In the genomic region with DNA sequence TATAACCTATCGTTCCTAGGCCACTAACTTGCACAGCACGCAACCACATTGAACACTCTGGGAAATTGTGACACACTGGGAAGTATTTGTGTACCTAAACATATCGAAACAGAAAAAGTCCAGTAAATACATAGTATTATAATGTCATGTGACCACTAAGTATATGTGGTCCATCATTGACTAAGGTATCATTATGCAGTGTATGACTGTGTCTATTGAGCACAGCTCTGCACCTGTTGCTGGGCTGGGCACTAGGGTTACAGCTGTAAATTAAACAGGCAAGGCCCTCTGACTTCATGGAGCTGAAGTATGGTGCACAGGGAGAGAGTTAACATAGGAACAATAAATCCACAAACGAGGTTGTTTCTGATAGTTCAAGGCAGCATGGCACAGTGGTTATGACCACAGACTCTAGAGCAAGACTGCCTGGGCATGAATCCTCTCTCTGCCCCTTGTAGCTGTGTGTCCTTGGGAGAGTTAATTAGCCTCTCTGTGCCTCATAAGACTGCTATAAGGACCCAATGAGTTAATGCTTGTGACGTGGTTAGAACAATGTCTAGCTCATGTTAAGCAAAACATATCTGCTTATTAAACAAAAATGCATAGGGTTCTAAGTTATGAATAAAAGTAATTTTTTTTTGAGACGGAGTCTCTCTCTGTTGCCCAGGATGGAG, we compare ENCODE assay signal across 19 cellular contexts. TPM values are rescaled to one million over a fixed set of nuclear protein-coding genes. Genes with fewer than 3 reads are reported as not detected.
A peak's percentile ranks its signal among the peaks of the same experiment; 100 is the strongest.
DNase-seq lines count a peak whose midpoint lies in the region; ATAC-seq, FAIRE-seq and TF ChIP-seq lines count a peak whose summit lies in the region.
"Had no signal": no experiment of that assay in that cellular context is flagged by ENCODE, and none has a peak within 500 bp of the region (broad histone marks: within the 10 kb centered on the region; RNA-seq: fewer than 3 reads in every experiment).

No MANE protein-coding gene starts in this region.

- intact Hi-C loops in left colon (cut with DNase I, micrococcal nuclease): loop anchor here in 1 of 2 donors (10.0 kb wide), 2 partner anchors 115 to 485 kb away; no protein-coding TSS in a partner anchor

- H3K27me3 Mint-ChIP-seq in CD4-positive, CD25-positive, alpha-beta regulatory T cell: no peaks in the 10 kb centered on the region

- no peak for ATAC-seq in CD4-positive, CD25-positive, alpha-beta regulatory T cell (ENCODE audit: low read depth in 2 of 2)
- peak; percentile 73 for ATAC-seq in left colon
- peak; percentile 27 for ATAC-seq in stimulated activated effector memory CD8-positive, alpha-beta T cell treated with anti-CD3 and anti-CD28 coated beads, Interleukin-12 subunit alpha, Interleukin-12 subunit beta, amount 100 ng/mL, for 72 hours
- no peak for ATAC-seq in GM21515 (IDR thresholded peaks at IDR 0.05; ENCODE audit: unreplicated experiment)
- ATAC-seq in omental fat pad (ENCODE audit: low FRiP score): no peak
- ATAC-seq: CD8-positive, alpha-beta T cell; GM23338; HCT116 had no signal

- H3K4me1 Mint-ChIP-seq in CD4-positive, CD25-positive, alpha-beta regulatory T cell: peaks cover 0 to 41% (median 18%) of the 10 kb centered on the region in 4 donors
- H3K4me1 Mint-ChIP-seq in stimulated activated effector memory CD8-positive, alpha-beta T cell treated with anti-CD3 and anti-CD28 coated beads, Interleukin-12 subunit alpha, Interleukin-12 subunit beta, amount 100 ng/mL, for 72 hours: peaks cover 26% of the 10 kb centered on the region

- no peak for DNase-seq in CD4-positive, CD25-positive, alpha-beta regulatory T cell
- no peak for DNase-seq in HTR-8/SVneo (ENCODE audit: insufficient read length, low spot score)
- DNase-seq in left colon: no peak
- DNase-seq in stimulated activated effector memory CD8-positive, alpha-beta T cell treated with anti-CD3 and anti-CD28 coated beads, Interleukin-12 subunit alpha, Interleukin-12 subunit beta, amount 100 ng/mL, for 72 hours (ENCODE audit: low spot score in 2 of 2): no peak
- no peak for DNase-seq in RCC 7860 (ENCODE audit: low spot score)
- no peak for DNase-seq in omental fat pad (ENCODE audit: low spot score)
- DNase-seq: 8988T; Calu3; CD8-positive, alpha-beta T cell; DMS79 treated with DMSO at 0.1 percent for 48 hours; GF-D8; H7 had no signal

- peak overlapping the region; percentile 28 for H3K4me3 ChIP-seq in CD4-positive, CD25-positive, alpha-beta regulatory T cell (ENCODE audit: low read depth, low read length)
- H3K4me3 ChIP-seq: BLaER1, GM23338 had no signal

- H3K9me3 ChIP-seq in CD4-positive, CD25-positive, alpha-beta regulatory T cell (ENCODE audit: control insufficient read depth in 2 of 2, low read length in 2 of 2): no peaks in the 10 kb centered on the region
- H3K9me3 ChIP-seq: BLaER1 had no signal

- H3K27ac ChIP-seq in CD4-positive, CD25-positive, alpha-beta regulatory T cell (ENCODE audit: insufficient read depth, low read length, poor library complexity, severe bottlenecking): no peak overlapping the region
- H3K27ac ChIP-seq: BLaER1 had no signal

- FAIRE-seq in HTR-8/SVneo (lab: Jason Lieb, UNC) (peak; percentile 63), RCC 7860 (lab: Jason Lieb, UNC) (no peak)
- FAIRE-seq: GM19239 had no signal

- peak overlapping the region in 3 of 4 donors; percentile 8 to 77 (median 66) for H3K4me3 Mint-ChIP-seq in CD4-positive, CD25-positive, alpha-beta regulatory T cell
- H3K4me3 Mint-ChIP-seq in stimulated activated effector memory CD8-positive, alpha-beta T cell treated with anti-CD3 and anti-CD28 coated beads, Interleukin-12 subunit alpha, Interleukin-12 subunit beta, amount 100 ng/mL, for 72 hours: no peak overlapping the region
- H3K4me3 Mint-ChIP-seq: CD14-positive monocyte; CD8-positive, alpha-beta T cell; GM23338 had no signal

- H3K9me3 Mint-ChIP-seq in CD4-positive, CD25-positive, alpha-beta regulatory T cell: peaks cover 0 to 2% (median 0%) of the 10 kb centered on the region in 7 donors
- no peaks in the 10 kb centered on the region for H3K9me3 Mint-ChIP-seq in stimulated activated effector memory CD8-positive, alpha-beta T cell treated with anti-CD3 and anti-CD28 coated beads, Interleukin-12 subunit alpha, Interleukin-12 subunit beta, amount 100 ng/mL, for 72 hours
- H3K9me3 Mint-ChIP-seq: CD8-positive, alpha-beta T cell; GM23338 had no signal

- H3K36me3 Mint-ChIP-seq in CD4-positive, CD25-positive, alpha-beta regulatory T cell: no peaks in the 10 kb centered on the region
- H3K36me3 Mint-ChIP-seq in stimulated activated effector memory CD8-positive, alpha-beta T cell treated with anti-CD3 and anti-CD28 coated beads, Interleukin-12 subunit alpha, Interleukin-12 subunit beta, amount 100 ng/mL, for 72 hours: no peaks in the 10 kb centered on the region
- H3K36me3 Mint-ChIP-seq: CD14-positive monocyte; CD8-positive, alpha-beta T cell had no signal

- no peak for TF ChIP-seq CTCF in omental fat pad (IDR thresholded peaks at IDR 0.05)

- H3K27ac Mint-ChIP-seq in CD4-positive, CD25-positive, alpha-beta regulatory T cell: peak overlapping the region in 1 of 3 donors; percentile 12
- H3K27ac Mint-ChIP-seq in stimulated activated effector memory CD8-positive, alpha-beta T cell treated with anti-CD3 and anti-CD28 coated beads, Interleukin-12 subunit alpha, Interleukin-12 subunit beta, amount 100 ng/mL, for 72 hours: no peak overlapping the region
- H3K27ac Mint-ChIP-seq: CD14-positive monocyte; CD8-positive, alpha-beta T cell; GM23338 had no signal

- H3K27me3 ChIP-seq in CD4-positive, CD25-positive, alpha-beta regulatory T cell (ENCODE audit: control insufficient read depth, insufficient read depth, low read length): no peaks in the 10 kb centered on the region
- H3K27me3 ChIP-seq: BLaER1 had no signal

- no peaks in the 10 kb centered on the region for H3K36me3 ChIP-seq in CD4-positive, CD25-positive, alpha-beta regulatory T cell (ENCODE audit: control insufficient read depth, insufficient read depth, low read length)
- H3K36me3 ChIP-seq: BLaER1 had no signal

- no peaks in the 10 kb centered on the region for H3K4me1 ChIP-seq in CD4-positive, CD25-positive, alpha-beta regulatory T cell (ENCODE audit: control insufficient read depth, insufficient read depth, low read length, poor library complexity, severe bottlenecking)

RNA-seq across cellular contexts. Expression of gene BCAS1, which starts 10.6 kb away (rescaled TPM):
- 15.6 TPM for total RNA-seq in CD4-positive, CD25-positive, alpha-beta regulatory T cell
- polyA plus RNA-seq in CD4-positive, CD25-positive, alpha-beta regulatory T cell: 10 to 100 TPM in 2 of 4 donors, 1 to 10 TPM in 1, under 1 TPM in 1; 0.81 to 17.3 (median 9.3) TPM
- total RNA-seq in left colon: 100 to 1,000 TPM; 149 to 152 TPM
- total RNA-seq in omental fat pad: 1 to 10 TPM in 1 of 4 donors, under 1 TPM in 2, not detected in 1; 0.50 to 2.2 (median 0.56) TPM
- total RNA-seq: CD8-positive, alpha-beta T cell had no signal
- polyA plus RNA-seq: AG04450 had no signal

Comparison
In these comparisons a context has a peak if more than half of its experiments do, and no peak if none do; other contexts are left out.
1. ATAC-seq: peak in left colon (single experiment) and stimulated activated effector memory CD8-positive, alpha-beta T cell treated with anti-CD3 and anti-CD28 coated beads, Interleukin-12 subunit alpha, Interleukin-12 subunit beta, amount 100 ng/mL, for 72 hours (single experiment); none in CD4-positive, CD25-positive, alpha-beta regulatory T cell (0 of 2), GM21515 (single experiment) and omental fat pad (single experiment).